In the genomic region with DNA sequence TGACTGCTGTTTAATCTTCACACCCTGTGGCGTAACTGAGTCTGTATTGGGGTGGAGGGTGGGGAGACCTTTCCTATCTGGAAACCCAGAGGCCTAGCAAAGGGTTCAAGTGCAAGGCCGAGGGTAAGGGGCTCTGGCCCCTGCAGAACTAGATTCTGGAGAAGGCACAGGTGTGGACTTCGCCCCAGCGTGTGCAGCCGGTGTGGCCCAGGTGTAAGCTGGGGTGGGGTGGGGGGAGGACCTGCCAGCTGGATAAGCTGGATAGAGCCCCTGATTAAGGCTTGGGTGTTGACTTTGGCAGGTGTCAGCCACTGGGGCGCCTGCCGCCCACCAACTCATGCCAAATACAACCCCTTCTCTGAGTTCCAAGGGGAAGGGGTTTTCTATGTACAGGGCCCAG, we compare ENCODE assay signal across 9 cellular contexts. TPM values are rescaled to one million over a fixed set of nuclear protein-coding genes. Genes with fewer than 3 reads are reported as not detected.
A peak's percentile ranks its signal among the peaks of the same experiment; 100 is the strongest.
DNase-seq lines count a peak whose midpoint lies in the region; ATAC-seq and TF ChIP-seq lines count a peak whose summit lies in the region.
"Had no signal": no experiment of that assay in that cellular context is flagged by ENCODE, and none has a peak within 500 bp of the region (broad histone marks: within the 10 kb centered on the region; RNA-seq: fewer than 3 reads in every experiment).

No MANE protein-coding gene starts in this region.

- 100% methylated on average over 4 of the region's 7 CpGs for WGBS in mammary epithelial cell (ENCODE audit: low coverage, missing lambda C conversion rate)
- WGBS in tibial nerve, 2 donors, result 77 to 86% methylated on average over 7 of the region's 7 CpGs
- 88 to 89% methylated on average over 7 of the region's 7 CpGs for WGBS in testis, 2 donors

- in situ Hi-C loops in mammary epithelial cell (cut with MboI; ENCODE audit: low sequenced_read_pairs in 2 of 2), result no loop called here

- H3K4me1 ChIP-seq in mammary epithelial cell (ENCODE audit: insufficient read depth, low read length), result peaks cover 13% of the 10 kb centered on the region
- peaks cover 16% of the 10 kb centered on the region in 2 donors for H3K4me1 ChIP-seq in mucosa of rectum (ENCODE audit: control insufficient read depth in 2 of 2, insufficient read depth in 2 of 2, low read length in 2 of 2)
- H3K4me1 ChIP-seq in tibial nerve, result peaks cover 0 to 27% (median 7%) of the 10 kb centered on the region in 4 donors
- peaks cover 13% of the 10 kb centered on the region for H3K4me1 ChIP-seq in testis

- intact Hi-C loops in mammary epithelial cell (cut with micrococcal nuclease) (loop anchor here (2.0 to 5.0 kb wide), 2 partner anchors 39 to 45 kb away; no protein-coding TSS in a partner anchor), testis (cut with DNase I; ENCODE audit: low total_unique reads) (no loop called here)

- peak overlapping the region; percentile 67 for H3K4me3 Mint-ChIP-seq in activated naive CD8-positive, alpha-beta T cell treated with anti-CD3 and anti-CD28 coated beads, Interleukin-2, amount 50 U/mL, for 24 hours
- H3K4me3 Mint-ChIP-seq in activated naive CD8-positive, alpha-beta T cell treated with anti-CD3 and anti-CD28 coated beads for 36 hours, result no peak overlapping the region

- H4K20me1 ChIP-seq in mammary epithelial cell (ENCODE audit: insufficient read depth, low read length), result no peaks in the 10 kb centered on the region

- peak overlapping the region in 2 of 3 experiments; percentile 72 to 95 for H3K4me3 ChIP-seq in mammary epithelial cell (replicated peaks in 1 of 3; ENCODE audit: insufficient read depth in 1 of 3, low read depth in 2 of 3, low read length in 3 of 3)
- H3K4me3 ChIP-seq in mucosa of rectum (ENCODE audit: low read length in 2 of 2), result peak overlapping the region; percentile 76 to 77
- peak overlapping the region in 2 of 4 donors; percentile 82 to 84 for H3K4me3 ChIP-seq in tibial nerve
- H3K4me3 ChIP-seq in testis, result no peak overlapping the region

- no peak for DNase-seq in activated naive CD8-positive, alpha-beta T cell treated with anti-CD3 and anti-CD28 coated beads, Interleukin-2, amount 50 U/mL, for 24 hours
- no peak for DNase-seq in activated naive CD8-positive, alpha-beta T cell treated with anti-CD3 and anti-CD28 coated beads for 36 hours
- DNase-seq in mammary epithelial cell, result no peak
- DNase-seq in tibial nerve (ENCODE audit: low spot score in 2 of 2), result no peak
- DNase-seq in testis, result no peak
- no peak for DNase-seq in RPMI8226
- DNase-seq: activated CD4-positive, alpha-beta T cell treated with anti-CD3 and anti-CD28 coated beads for 48 hours had no signal

- peaks cover 11% of the 10 kb centered on the region for H3K36me3 ChIP-seq in mammary epithelial cell (ENCODE audit: insufficient read depth, low read length)
- H3K36me3 ChIP-seq in mucosa of rectum (ENCODE audit: control insufficient read depth in 2 of 2, insufficient read depth in 2 of 2, low read length in 2 of 2), result peaks cover 10 to 23% of the 10 kb centered on the region in 2 donors
- H3K36me3 ChIP-seq in tibial nerve, result peaks cover 0 to 60% (median 4%) of the 10 kb centered on the region in 3 donors
- H3K36me3 ChIP-seq in testis (ENCODE audit: low read depth, missing control alignments), result no peaks in the 10 kb centered on the region

- no peaks in the 10 kb centered on the region for H3K9me3 ChIP-seq in mammary epithelial cell (replicated peaks; ENCODE audit: insufficient read depth, low read length)
- H3K9me3 ChIP-seq in mucosa of rectum (ENCODE audit: control insufficient read depth in 2 of 2, low read length in 2 of 2), result no peaks in the 10 kb centered on the region
- H3K9me3 ChIP-seq in tibial nerve, result no peaks in the 10 kb centered on the region
- no peaks in the 10 kb centered on the region for H3K9me3 ChIP-seq in testis

- H3K9ac ChIP-seq in mammary epithelial cell (ENCODE audit: insufficient read depth, low read length), result no peak overlapping the region
- H3K9ac ChIP-seq in mucosa of rectum (ENCODE audit: low read depth in 1 of 2, low read length in 2 of 2), result peak overlapping the region in 1 of 2 donors; percentile 79

- TF ChIP-seq POLR2A in tibial nerve (IDR thresholded peaks at IDR 0.05) (no peak), testis (IDR thresholded peaks at IDR 0.05) (no peak)

- no peaks in the 10 kb centered on the region for H3K9me3 Mint-ChIP-seq in activated naive CD8-positive, alpha-beta T cell treated with anti-CD3 and anti-CD28 coated beads, Interleukin-2, amount 50 U/mL, for 24 hours
- no peaks in the 10 kb centered on the region for H3K9me3 Mint-ChIP-seq in activated naive CD8-positive, alpha-beta T cell treated with anti-CD3 and anti-CD28 coated beads for 36 hours

- H3K79me2 ChIP-seq in mammary epithelial cell (ENCODE audit: insufficient read depth, low read length), result peaks cover 21% of the 10 kb centered on the region

- no peaks in the 10 kb centered on the region for H3K27me3 ChIP-seq in mammary epithelial cell (ENCODE audit: insufficient read depth, low read length)
- no peaks in the 10 kb centered on the region for H3K27me3 ChIP-seq in mucosa of rectum (ENCODE audit: control insufficient read depth in 2 of 2, insufficient read depth in 2 of 2, low read length in 2 of 2)
- no peaks in the 10 kb centered on the region for H3K27me3 ChIP-seq in tibial nerve
- H3K27me3 ChIP-seq in testis, result no peaks in the 10 kb centered on the region

- H3K4me1 Mint-ChIP-seq in activated naive CD8-positive, alpha-beta T cell treated with anti-CD3 and anti-CD28 coated beads, Interleukin-2, amount 50 U/mL, for 24 hours, result peaks cover 21% of the 10 kb centered on the region
- H3K4me1 Mint-ChIP-seq in activated naive CD8-positive, alpha-beta T cell treated with anti-CD3 and anti-CD28 coated beads for 36 hours, result peaks cover 17% of the 10 kb centered on the region

- no peak overlapping the region for H3K27ac ChIP-seq in mammary epithelial cell (ENCODE audit: insufficient read depth, low read depth, low read length)
- peak overlapping the region in 1 of 2 donors; percentile 75 for H3K27ac ChIP-seq in mucosa of rectum (ENCODE audit: low read depth in 2 of 2, low read length in 2 of 2)
- peak overlapping the region in 3 of 4 donors; percentile 86 to 92 (median 90) for H3K27ac ChIP-seq in tibial nerve
- H3K27ac ChIP-seq in testis, result no peak overlapping the region

- peak overlapping the region; percentile 85 for H3K4me2 ChIP-seq in mammary epithelial cell (ENCODE audit: insufficient read depth, low read depth, low read length)

- H3K27ac Mint-ChIP-seq in activated naive CD8-positive, alpha-beta T cell treated with anti-CD3 and anti-CD28 coated beads, Interleukin-2, amount 50 U/mL, for 24 hours, result no peak overlapping the region
- H3K27ac Mint-ChIP-seq in activated naive CD8-positive, alpha-beta T cell treated with anti-CD3 and anti-CD28 coated beads for 36 hours, result no peak overlapping the region

- CTCF ChIA-PET in mammary epithelial cell (lab: Charles Lee; ENCODE audit: low non-redundant PET), result no interaction called here

- TF ChIP-seq CTCF in mammary epithelial cell (conservative IDR thresholded peaks at IDR 0.05 in 1 of 2, IDR thresholded peaks at IDR 0.05 in 1 of 2; ENCODE audit: extremely low read depth in 1 of 2, insufficient read depth in 1 of 2, low read depth in 1 of 2, low read length in 2 of 2), result no peak
- no peak for TF ChIP-seq CTCF in tibial nerve (IDR thresholded peaks at IDR 0.05)
- no peak for TF ChIP-seq CTCF in testis (IDR thresholded peaks at IDR 0.05)

- no peak for ATAC-seq in activated naive CD8-positive, alpha-beta T cell treated with anti-CD3 and anti-CD28 coated beads, Interleukin-2, amount 50 U/mL, for 24 hours
- ATAC-seq in GM18907 (IDR thresholded peaks at IDR 0.05; ENCODE audit: unreplicated experiment), result no peak

- no peak overlapping the region for H2AFZ ChIP-seq in mammary epithelial cell (ENCODE audit: low read depth, low read length)

- no peaks in the 10 kb centered on the region for H3K27me3 Mint-ChIP-seq in activated naive CD8-positive, alpha-beta T cell treated with anti-CD3 and anti-CD28 coated beads, Interleukin-2, amount 50 U/mL, for 24 hours
- no peaks in the 10 kb centered on the region for H3K27me3 Mint-ChIP-seq in activated naive CD8-positive, alpha-beta T cell treated with anti-CD3 and anti-CD28 coated beads for 36 hours

- BruUV-seq in mammary epithelial cell (replicated peaks; lab: Mats Ljungman, UMichigan), result no TSS peak

- dilution Hi-C loops in mammary epithelial cell (cut with HindIII; ENCODE audit: low sequenced_read_pairs), result no loop called here

- H3K36me3 Mint-ChIP-seq in activated naive CD8-positive, alpha-beta T cell treated with anti-CD3 and anti-CD28 coated beads, Interleukin-2, amount 50 U/mL, for 24 hours (ENCODE audit: low read depth), result peaks cover 4% of the 10 kb centered on the region
- H3K36me3 Mint-ChIP-seq in activated naive CD8-positive, alpha-beta T cell treated with anti-CD3 and anti-CD28 coated beads for 36 hours, result peaks cover 20% of the 10 kb centered on the region

- no peak for TF ChIP-seq EP300 in tibial nerve (IDR thresholded peaks at IDR 0.05)

RNA-seq across cellular contexts. Expression of a gene that starts 1.3 kb away (rescaled TPM):
- 1 to 10 TPM; 3.2 to 4.2 TPM for total RNA-seq in activated naive CD8-positive, alpha-beta T cell treated with anti-CD3 and anti-CD28 coated beads for 36 hours
- total RNA-seq in mammary epithelial cell (10 to 100 TPM; 27.8 to 50.2 TPM), tibial nerve (10 to 100 TPM; 12.9 to 20.8 (median 17.9) TPM), testis (1 to 10 TPM; 6.7 to 9.8 TPM)
- polyA plus RNA-seq in mammary epithelial cell (69.1 TPM), testis (ENCODE audit: insufficient read depth, low read depth, low replicate concordance) (4.5 TPM)
- polyA minus RNA-seq in mammary epithelial cell, result 194 TPM

RNA-seq across cellular contexts. Expression of a gene that starts 7.9 kb away (rescaled TPM):
- total RNA-seq in activated naive CD8-positive, alpha-beta T cell treated with anti-CD3 and anti-CD28 coated beads for 36 hours, result 10 to 100 TPM; 20.1 to 22.5 TPM
- total RNA-seq in mammary epithelial cell (10 to 100 TPM; 57.5 to 72.0 TPM), tibial nerve (100 to 1,000 TPM; 145 to 238 (median 189) TPM), testis (100 to 1,000 TPM; 174 to 213 TPM)
- polyA plus RNA-seq in mammary epithelial cell (130 TPM), testis (ENCODE audit: insufficient read depth, low read depth, low replicate concordance) (132 TPM)
- 73.8 TPM for polyA minus RNA-seq in mammary epithelial cell

RNA-seq across cellular contexts. Expression of a gene that starts 8.2 kb away (rescaled TPM):
- total RNA-seq in activated naive CD8-positive, alpha-beta T cell treated with anti-CD3 and anti-CD28 coated beads for 36 hours, result 1 to 10 TPM; 6.9 to 8.3 TPM
- total RNA-seq in mammary epithelial cell (10 to 100 TPM in 1 of 2 donors, 1 to 10 TPM in 1; 4.0 to 10.9 TPM), tibial nerve (10 to 100 TPM; 23.2 to 33.7 (median 30.8) TPM), testis (10 to 100 TPM; 41.3 to 59.8 TPM)
- polyA plus RNA-seq in mammary epithelial cell (6.0 TPM), testis (ENCODE audit: insufficient read depth, low read depth, low replicate concordance) (99.0 TPM)
- not detected for polyA minus RNA-seq in mammary epithelial cell

RNA-seq across cellular contexts. Expression of a gene that starts 17.1 kb away (rescaled TPM):
- total RNA-seq in activated naive CD8-positive, alpha-beta T cell treated with anti-CD3 and anti-CD28 coated beads for 36 hours, result 1 to 10 TPM in 1 of 2 experiments, under 1 TPM in 1; 0.70 to 1.2 TPM
- total RNA-seq in mammary epithelial cell (10 to 100 TPM in 1 of 2 donors, 1 to 10 TPM in 1; 5.0 to 25.2 TPM), tibial nerve (10 to 100 TPM; 20.1 to 82.2 (median 33.8) TPM), testis (10 to 100 TPM; 27.1 to 28.9 TPM)
- polyA plus RNA-seq in mammary epithelial cell (8.5 TPM), testis (ENCODE audit: insufficient read depth, low read depth, low replicate concordance) (20.3 TPM)
- 8.4 TPM for polyA minus RNA-seq in mammary epithelial cell

RNA-seq across cellular contexts. Expression of a gene that starts 36.3 kb away (rescaled TPM):
- 1 to 10 TPM; 2.1 to 2.2 TPM for total RNA-seq in activated naive CD8-positive, alpha-beta T cell treated with anti-CD3 and anti-CD28 coated beads for 36 hours
- 1 to 10 TPM in 1 of 2 donors, under 1 TPM in 1; 0.67 to 2.3 TPM for total RNA-seq in mammary epithelial cell
- polyA plus RNA-seq in mammary epithelial cell, result 1.8 TPM
- 1.2 TPM for polyA minus RNA-seq in mammary epithelial cell
- 1 to 10 TPM; 2.3 to 5.7 (median 2.8) TPM for total RNA-seq in tibial nerve
- total RNA-seq in testis, result 1 to 10 TPM; 6.5 to 7.0 TPM
- polyA plus RNA-seq in testis (ENCODE audit: insufficient read depth, low read depth, low replicate concordance), result 4.9 TPM

Comparison
In these comparisons a context has a peak if more than half of its experiments do, and no peak if none do; other contexts are left out.
1. H3K27ac ChIP-seq: peak in tibial nerve (3 of 4); none in mammary epithelial cell (single experiment) and testis (0 of 2).
2. H3K4me3 ChIP-seq: peak in mammary epithelial cell (2 of 3) and mucosa of rectum (2 of 2); none in testis (0 of 2).